8 cellular contexts compared by ENCODE assay signal in the genomic region with DNA sequence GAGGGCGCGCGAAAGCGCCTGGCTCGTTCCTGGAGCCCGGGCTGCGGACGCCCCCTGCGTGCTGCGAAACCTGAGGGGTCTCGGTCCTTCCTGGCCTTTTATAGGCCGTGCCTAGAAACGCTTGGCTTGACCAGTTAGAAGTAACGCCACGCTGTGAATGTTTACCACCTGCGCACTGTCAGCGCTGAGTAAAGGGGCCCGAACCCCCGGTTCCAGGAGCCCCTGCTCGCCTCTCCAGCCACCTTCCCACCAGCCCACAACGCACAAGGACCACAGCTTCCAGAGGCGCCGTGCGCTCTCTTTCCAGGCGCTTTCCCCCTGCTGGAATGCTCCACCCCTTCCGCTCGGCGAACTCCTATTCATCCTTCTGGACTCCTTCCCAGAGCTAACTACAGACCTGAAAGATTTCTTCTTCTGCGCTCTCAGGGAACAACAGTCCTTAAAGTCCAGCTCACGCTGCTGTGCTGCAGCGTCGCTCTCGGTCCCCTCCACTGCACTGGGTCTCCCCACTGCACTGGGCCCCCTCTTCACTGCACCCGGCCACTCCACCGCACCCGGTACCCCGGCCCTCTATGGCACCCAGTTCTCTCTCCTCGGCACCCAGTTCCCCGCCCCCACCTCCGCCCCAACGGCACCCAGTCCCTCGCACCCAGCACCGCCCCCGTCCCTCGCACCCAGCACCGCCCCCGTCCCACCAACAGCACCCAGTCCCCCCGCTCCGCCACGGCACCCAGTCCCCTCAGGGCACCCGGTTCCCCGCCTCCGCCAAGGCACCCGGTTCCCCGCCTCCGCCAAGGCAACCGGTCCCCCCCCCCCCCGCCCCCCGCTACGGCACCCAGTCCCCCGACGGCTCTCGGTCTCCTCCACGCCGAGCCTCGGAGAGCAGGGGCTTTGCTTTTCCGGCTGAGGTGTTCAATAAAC.
DNase-seq lines count a peak whose midpoint lies in the region; ATAC-seq and TF ChIP-seq lines count a peak whose summit lies in the region.

No MANE protein-coding gene starts in this region.

- WGBS in spleen, 5 donors: 4 to 9% (median 6%) methylated on average over 52 to 67 of the region's 67 CpGs

- H3K79me2 ChIP-seq in KMS-11 (ENCODE audit: insufficient read depth, low read depth): no peaks in the 10 kb centered on the region

- no peak for TF ChIP-seq POLR2A in spleen (IDR thresholded peaks at IDR 0.05)

- CTCF ChIA-PET in BJ (lab: Yijun Ruan, JAX): interaction anchor here (0.6 to 2.6 kb wide), 21 partner anchors 9 to 608 kb away, joined by 3 to 16 read pairs (median 4); no protein-coding TSS in a partner anchor

- peak overlapping the region; percentile 79 for H3K4me3 Mint-ChIP-seq in activated naive CD8-positive, alpha-beta T cell treated with anti-CD3 and anti-CD28 coated beads, Interleukin-2, amount 50 U/mL, for 24 hours

- intact Hi-C loops in spleen (cut with DNase I; ENCODE audit: low total_unique reads): no loop called here

- POLR2A ChIA-PET in BJ (lab: Charles Lee): no interaction called here

- peaks cover 6% of the 10 kb centered on the region; the same call in 1 of the 2 replicates for H3K27me3 ChIP-seq in BJ (ENCODE audit: control insufficient read depth, insufficient read depth, low read length)
- no peaks in the 10 kb centered on the region for H3K27me3 ChIP-seq in KMS-11 (ENCODE audit: insufficient read depth, low read depth)
- peaks cover 0 to 18% (median 7%) of the 10 kb centered on the region in 7 donors for H3K27me3 ChIP-seq in spleen (replicated peaks in 1 of 7)

- H3K4me3 ChIP-seq in BJ (ENCODE audit: low read depth, low read length) (peak overlapping the region; percentile 53), KMS-11 (IDR thresholded peaks at IDR 0.05; ENCODE audit: insufficient read depth, low read depth, low read length) (no peak overlapping the region), iPS-18c (ENCODE audit: insufficient read depth, low read depth, low read length) (peak overlapping the region; percentile 47), spleen (peak overlapping the region; percentile 39 to 75 (median 54))

- H3K9ac ChIP-seq in KMS-11: peak overlapping the region; percentile 48; the same call in 1 of the 2 replicates

- H3K36me3 Mint-ChIP-seq in activated naive CD8-positive, alpha-beta T cell treated with anti-CD3 and anti-CD28 coated beads, Interleukin-2, amount 50 U/mL, for 24 hours (ENCODE audit: low read depth): no peaks in the 10 kb centered on the region

- no peaks in the 10 kb centered on the region for H3K9me3 Mint-ChIP-seq in activated naive CD8-positive, alpha-beta T cell treated with anti-CD3 and anti-CD28 coated beads, Interleukin-2, amount 50 U/mL, for 24 hours

- H3K36me3 ChIP-seq in BJ (ENCODE audit: control insufficient read depth, insufficient read depth, low read length) (no peaks in the 10 kb centered on the region), KMS-11 (ENCODE audit: insufficient read depth) (no peaks in the 10 kb centered on the region), spleen (no peaks in the 10 kb centered on the region)

- no peak overlapping the region for H3K27ac ChIP-seq in KMS-11
- no peak overlapping the region for H3K27ac ChIP-seq in spleen

- peak overlapping the region; percentile 20 for H3K27ac Mint-ChIP-seq in activated naive CD8-positive, alpha-beta T cell treated with anti-CD3 and anti-CD28 coated beads, Interleukin-2, amount 50 U/mL, for 24 hours

- DNase-seq in BJ (ENCODE audit: low read depth) (no peak), spleen (peak; percentile 78), COLO829 (ENCODE audit: low spot score) (no peak)
- DNase-seq in activated naive CD8-positive, alpha-beta T cell treated with anti-CD3 and anti-CD28 coated beads, Interleukin-2, amount 50 U/mL, for 24 hours: peak; percentile 21

- H3K4me1 Mint-ChIP-seq in activated naive CD8-positive, alpha-beta T cell treated with anti-CD3 and anti-CD28 coated beads, Interleukin-2, amount 50 U/mL, for 24 hours: peaks cover 12% of the 10 kb centered on the region

- no peak for TF ChIP-seq CTCF in BJ (IDR thresholded peaks at IDR 0.05; ENCODE audit: insufficient read depth, low read depth, low read length)
- no peak for TF ChIP-seq CTCF in KMS-11 (conservative IDR thresholded peaks at IDR 0.05; ENCODE audit: low read depth, low read length)
- TF ChIP-seq CTCF in spleen (IDR thresholded peaks at IDR 0.05 in 8 of 11, conservative IDR thresholded peaks at IDR 0.05 in 3 of 11): no peak

- peak overlapping the region; percentile 49; the same call in 1 of the 2 replicates for H3K4me2 ChIP-seq in KMS-11

- H4K20me1 ChIP-seq in KMS-11 (ENCODE audit: insufficient read depth): no peaks in the 10 kb centered on the region

- no peak for ATAC-seq in activated naive CD8-positive, alpha-beta T cell treated with anti-CD3 and anti-CD28 coated beads, Interleukin-2, amount 50 U/mL, for 24 hours
- ATAC-seq in HG03520 (IDR thresholded peaks at IDR 0.05; ENCODE audit: unreplicated experiment): no peak
- ATAC-seq in HG02981 (IDR thresholded peaks at IDR 0.05; ENCODE audit: unreplicated experiment): no peak

- peaks cover 6% of the 10 kb centered on the region for H3K4me1 ChIP-seq in KMS-11 (ENCODE audit: low read depth, poor library complexity, severe bottlenecking)
- peaks cover 0 to 24% (median 12%) of the 10 kb centered on the region in 6 donors for H3K4me1 ChIP-seq in spleen

- H3K9me3 ChIP-seq in iPS-18c (ENCODE audit: control insufficient read depth, insufficient read depth, low read length): no peaks in the 10 kb centered on the region
- H3K9me3 ChIP-seq in spleen: no peaks in the 10 kb centered on the region

- peaks cover 13% of the 10 kb centered on the region for H3K27me3 Mint-ChIP-seq in activated naive CD8-positive, alpha-beta T cell treated with anti-CD3 and anti-CD28 coated beads, Interleukin-2, amount 50 U/mL, for 24 hours

- peak overlapping the region; percentile 96 for H2AFZ ChIP-seq in KMS-11 (ENCODE audit: low read depth)

Comparison
In these comparisons a context has a peak if more than half of its experiments do, and no peak if none do; other contexts are left out.
1. DNase-seq: peak in activated naive CD8-positive, alpha-beta T cell treated with anti-CD3 and anti-CD28 coated beads, Interleukin-2, amount 50 U/mL, for 24 hours (single experiment) and spleen (single experiment); none in BJ (single experiment) and COLO829 (single experiment).